ENCODE assay signal across 20 cellular contexts in genomic region chr6:108170607-108171290, GRCh38. TPM values are rescaled to one million over a fixed set of nuclear protein-coding genes. Genes with fewer than 3 reads are reported as not detected.
DNase-seq lines count a peak whose midpoint lies in the region; ATAC-seq and TF ChIP-seq lines count a peak whose summit lies in the region.
"Had no signal": no experiment of that assay in that cellular context is flagged by ENCODE, and none has a peak within 500 bp of the region (broad histone marks: within the 10 kb centered on the region; RNA-seq: fewer than 3 reads in every experiment).

No MANE protein-coding gene starts in this region.

- no peak overlapping the region for H3K23ac ChIP-seq in H9 (ENCODE audit: insufficient read length, low read depth, low read length)

- H3K4me1 ChIP-seq in H9 (ENCODE audit: insufficient read depth, low read length) (no peaks in the 10 kb centered on the region), endodermal cell (ENCODE audit: control insufficient read depth, insufficient read depth, low read length) (peaks cover 11% of the 10 kb centered on the region)

- H3K4me3 Mint-ChIP-seq in H9, result peak overlapping the region in 1 of 2 experiments; percentile 65; a peak in 3 of 5 replicates
- H3K4me3 Mint-ChIP-seq in endodermal cell, result no peak overlapping the region
- H3K4me3 Mint-ChIP-seq in neural crest cell, result peak overlapping the region; percentile 1
- H3K4me3 Mint-ChIP-seq: mesothelial cell of epicardium had no signal

- no peak overlapping the region for H3K4me3 ChIP-seq in endodermal cell (ENCODE audit: low read length)
- H3K4me3 ChIP-seq: esophagus squamous epithelium had no signal

- no peak for ATAC-seq in GM21381 (IDR thresholded peaks at IDR 0.05; ENCODE audit: unreplicated experiment)
- ATAC-seq in left colon, result no peak
- ATAC-seq: left lobe of liver had no signal

- H3T11ph ChIP-seq in H9 (ENCODE audit: low read length), result no peak overlapping the region

- H2BK12ac ChIP-seq in H9 (ENCODE audit: insufficient read length, low read depth, low read length), result no peak overlapping the region

- H3K36me3 Mint-ChIP-seq in H9 (ENCODE audit: insufficient read depth in 1 of 3, low read depth in 3 of 3) (no peaks in the 10 kb centered on the region), endodermal cell (ENCODE audit: low read depth) (no peaks in the 10 kb centered on the region), neural crest cell (ENCODE audit: low read depth) (no peaks in the 10 kb centered on the region)
- H3K36me3 Mint-ChIP-seq: mesothelial cell of epicardium had no signal

- no peak overlapping the region for H2BK5ac ChIP-seq in H9 (ENCODE audit: insufficient read length, low read length)

- intact Hi-C loops in left colon (cut with DNase I, micrococcal nuclease), result no loop called here

- H3K27me3 ChIP-seq in H9 (ENCODE audit: insufficient read depth, low read length) (peaks cover 96% of the 10 kb centered on the region), endodermal cell (ENCODE audit: control insufficient read depth, insufficient read depth, low read length, poor library complexity, severe bottlenecking) (peaks cover 100% of the 10 kb centered on the region)

- H3K9me3 ChIP-seq in H9 (ENCODE audit: control insufficient read depth, low read depth, low read length), result no peaks in the 10 kb centered on the region
- H3K9me3 ChIP-seq in endodermal cell (ENCODE audit: control insufficient read depth, low read length), result no peaks in the 10 kb centered on the region
- H3K9me3 ChIP-seq: esophagus squamous epithelium had no signal

- DNase-seq in NCI-H82 (lab: John Stamatoyannopoulos, UW), result peak; percentile 23
- no peak for DNase-seq in NCI-H82 treated with DMSO at 0.1 percent for 48 hours (lab: John Stamatoyannopoulos, UW; ENCODE audit: unreplicated experiment)
- no peak for DNase-seq in H9
- peak; percentile 57 for DNase-seq in endodermal cell
- DNase-seq in neural crest cell (ENCODE audit: low read depth, low spot score), result no peak
- DNase-seq in glomerular visceral epithelial cell (ENCODE audit: extremely low spot score), result no peak
- DNase-seq in left colon, result no peak
- DNase-seq: activated CD4-positive, alpha-beta T cell treated with anti-CD3 and anti-CD28 coated beads for 48 hours; aorta; cerebellar nuclear complex; effector CD8-positive, alpha-beta T cell; esophagus squamous epithelium; NCI-H1436; NCI-H524 treated with DMSO at 0.1 percent for 48 hours; substantia nigra had no signal

- H3K79me1 ChIP-seq in H9 (ENCODE audit: insufficient read depth, low read depth, low read length, poor library complexity, severe bottlenecking), result no peaks in the 10 kb centered on the region

- H4K20me1 ChIP-seq in H9 (ENCODE audit: control insufficient read depth, insufficient read depth, insufficient read length), result no peaks in the 10 kb centered on the region

- WGBS in H9 (ENCODE audit: extremely low coverage, insufficient read length, low lambda C conversion rate), result no CpG with 5 or more reads among the region's 27 CpGs
- 0 to 2% methylated on average over 19 to 27 of the region's 27 CpGs for WGBS in endodermal cell (ENCODE audit: insufficient coverage in 1 of 2, insufficient read length in 1 of 2), 2 experiments

- H2BK120ac ChIP-seq in H9 (ENCODE audit: low read depth, low read length, poor library complexity, severe bottlenecking), result no peak overlapping the region

- no peak overlapping the region for H2AFZ ChIP-seq in H9 (ENCODE audit: low read length)

- H3K27me3 Mint-ChIP-seq in H9 (ENCODE audit: low read depth) (peaks cover 100% of the 10 kb centered on the region), endodermal cell (ENCODE audit: insufficient read depth) (peaks cover 99% of the 10 kb centered on the region), neural crest cell (ENCODE audit: low read depth) (peaks cover 99% of the 10 kb centered on the region)

- no peak overlapping the region for H3K14ac ChIP-seq in H9 (ENCODE audit: insufficient read depth, low read length)

- H3K23me2 ChIP-seq in H9 (ENCODE audit: insufficient read length, low read depth, low read length, poor library complexity, severe bottlenecking), result peaks cover 6% of the 10 kb centered on the region

- TF ChIP-seq CTCF in H9 (conservative IDR thresholded peaks at IDR 0.05) (no peak), endodermal cell (conservative IDR thresholded peaks at IDR 0.05) (no peak), neural crest cell (conservative IDR thresholded peaks at IDR 0.05) (no peak)

- H3K4me1 Mint-ChIP-seq in H9, result peaks cover 36 to 63% of the 10 kb centered on the region in 2 experiments
- peaks cover 21% of the 10 kb centered on the region for H3K4me1 Mint-ChIP-seq in endodermal cell
- H3K4me1 Mint-ChIP-seq in neural crest cell, result peaks cover 33% of the 10 kb centered on the region

- peak overlapping the region; percentile 41 for H3K4me2 ChIP-seq in H9 (ENCODE audit: insufficient read depth, insufficient read length, low read length)

- H4K91ac ChIP-seq in H9 (ENCODE audit: insufficient read length, low read depth, low read length), result no peak overlapping the region

- H3K56ac ChIP-seq in H9 (ENCODE audit: insufficient read length, low read depth, low read length), result no peak overlapping the region

- H3K18ac ChIP-seq in H9 (ENCODE audit: insufficient read length, low read depth, low read length), result no peak overlapping the region

- H3K27ac Mint-ChIP-seq in H9 (no peak overlapping the region), endodermal cell (no peak overlapping the region), neural crest cell (ENCODE audit: unreplicated experiment) (no peak overlapping the region)
- H3K27ac Mint-ChIP-seq: mesothelial cell of epicardium had no signal

- H3K9me3 Mint-ChIP-seq in H9 (peaks cover 2 to 20% of the 10 kb centered on the region in 2 experiments; a peak in 2 of 5 replicates), endodermal cell (no peaks in the 10 kb centered on the region), neural crest cell (no peaks in the 10 kb centered on the region)
- H3K9me3 Mint-ChIP-seq: mesothelial cell of epicardium had no signal

- no peak overlapping the region for H2BK15ac ChIP-seq in H9 (ENCODE audit: low read depth, low read length)

- no peak overlapping the region for H2AK5ac ChIP-seq in H9 (ENCODE audit: insufficient read length, low read length)

- no peak overlapping the region for H3K4ac ChIP-seq in H9 (ENCODE audit: low read depth, low read length)

- H3K9ac ChIP-seq in H9 (ENCODE audit: extremely low read depth, insufficient read length, low read length) (no peak overlapping the region), endodermal cell (ENCODE audit: extremely low read depth, low read length, poor library complexity, severe bottlenecking) (no peak overlapping the region)

- no peak overlapping the region for H2BK20ac ChIP-seq in H9 (ENCODE audit: low read depth, low read length, poor library complexity, severe bottlenecking)

- no peak overlapping the region for H4K8ac ChIP-seq in H9 (replicated peaks; ENCODE audit: insufficient read length, low read depth, low read length)

- no peak overlapping the region for H4K5ac ChIP-seq in H9 (ENCODE audit: insufficient read length, low read depth, low read length)

- H3K36me3 ChIP-seq in endodermal cell (ENCODE audit: control insufficient read depth, insufficient read depth, low read length), result no peaks in the 10 kb centered on the region
- H3K36me3 ChIP-seq: esophagus squamous epithelium had no signal

- H3K27ac ChIP-seq in H9 (ENCODE audit: insufficient read length, low read depth, low read length) (no peak overlapping the region), endodermal cell (ENCODE audit: low read depth, low read length) (no peak overlapping the region)
- H3K27ac ChIP-seq: 22Rv1, esophagus squamous epithelium had no signal

- no peaks in the 10 kb centered on the region for H3K79me2 ChIP-seq in H9 (ENCODE audit: insufficient read depth, low read length)

RNA-seq across cellular contexts. Expression of gene NR2E1, which starts 4.9 kb away (rescaled TPM):
- total RNA-seq in H9 (2021), result not detected in 2 replicates
- not detected for total RNA-seq in endodermal cell
- polyA plus RNA-seq in endodermal cell (2013, experiment 1 of 2), result 0.11 TPM
- 0.17 TPM for polyA plus RNA-seq in endodermal cell (2013, experiment 2 of 2)
- total RNA-seq in neural crest cell, result not detected in 2 replicates
- not detected for total RNA-seq in left colon
- total RNA-seq: aorta, esophagus squamous epithelium, left lobe of liver, MCF 10A, mesothelial cell of epicardium had no signal
- polyA plus RNA-seq: aorta had no signal

Comparison
In these comparisons a context has a peak if more than half of its experiments do, and no peak if none do; other contexts are left out.
1. DNase-seq: peak in NCI-H82 (single experiment) and endodermal cell (single experiment); none in NCI-H82 treated with DMSO at 0.1 percent for 48 hours (single experiment), H9 (single experiment), neural crest cell (single experiment), glomerular visceral epithelial cell (single experiment) and left colon (0 of 2).